In the genomic region with DNA sequence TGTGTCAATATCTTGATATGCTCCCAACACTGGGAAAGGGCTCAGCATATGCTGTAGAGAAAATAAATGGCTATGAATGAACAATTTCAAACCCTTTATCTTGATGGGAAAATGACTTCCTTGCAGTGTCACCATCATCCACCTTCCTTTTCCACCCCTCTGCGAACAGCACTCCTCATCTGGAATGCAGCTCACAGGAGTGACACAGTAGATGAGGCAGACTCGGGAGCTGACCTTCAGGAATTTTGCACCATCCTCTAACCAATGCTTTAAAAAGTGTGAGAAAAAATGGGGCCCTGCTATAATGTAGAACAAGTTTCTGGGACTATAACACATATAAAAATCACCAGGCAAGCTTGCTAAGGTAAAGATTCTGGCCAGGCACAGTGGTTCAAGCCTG, we compare ENCODE assay signal across 26 cellular contexts.
"Had no signal": no experiment of that assay in that cellular context is flagged by ENCODE, and none has a peak within 500 bp of the region (broad histone marks: within the 10 kb centered on the region; RNA-seq: fewer than 3 reads in every experiment).

No MANE protein-coding gene starts in this region.

- H3K9ac ChIP-seq: parathyroid adenoma had no signal

- H3K36me3 ChIP-seq: right atrium auricular region, tibial nerve had no signal

- H3K9me3 ChIP-seq: right atrium auricular region, tibial nerve had no signal

- H3K27ac Mint-ChIP-seq: activated CD4-positive, alpha-beta T cell treated with anti-CD3 and anti-CD28 coated beads, Interleukin-2, amount 10 ng/mL, durations not matched to agents 7 days and 5 days; activated CD8-positive, alpha-beta T cell treated with anti-CD3 and anti-CD28 coated beads for 36 hours; activated naive CD4-positive, alpha-beta T cell treated with anti-CD3 and anti-CD28 coated beads, Interleukin-2, amount 50 U/mL, for 72 hours; activated T-cell treated with anti-CD3 and anti-CD28 coated beads, Interleukin-2, amount 50 U/mL, for 72 hours; naive thymus-derived CD8-positive, alpha-beta T cell; T-helper 17 cell; WTC11 had no signal

- H3K36me3 Mint-ChIP-seq: activated naive CD4-positive, alpha-beta T cell treated with anti-CD3 and anti-CD28 coated beads, Interleukin-2, amount 50 U/mL, for 72 hours; naive thymus-derived CD8-positive, alpha-beta T cell; WTC11 had no signal

- DNase-seq: activated CD4-positive, alpha-beta T cell treated with anti-CD3 and anti-CD28 coated beads for 1 hour; activated CD4-positive, alpha-beta T cell treated with anti-CD3 and anti-CD28 coated beads, Interleukin-2, amount 10 ng/mL, durations not matched to agents 7 days and 5 days; activated CD8-positive, alpha-beta T cell treated with anti-CD3 and anti-CD28 coated beads for 36 hours; activated naive CD4-positive, alpha-beta T cell; activated T-cell treated with anti-CD3 and anti-CD28 coated beads for 4 hours; activated T-cell treated with anti-CD3 and anti-CD28 coated beads, Interleukin-2, amount 50 U/mL, for 72 hours; effector CD8-positive, alpha-beta T cell; glutamatergic neuron; left colon; naive thymus-derived CD8-positive, alpha-beta T cell; nucleus accumbens; stimulated activated CD4-positive, alpha-beta T cell treated with anti-CD3 and anti-CD28 coated beads, Interleukin-15, amount 100 ng/mL, for 24 hours; stimulated activated CD4-positive, alpha-beta T cell treated with anti-CD3 and anti-CD28 coated beads, Interleukin-2, amount 100 ng/mL, for 24 hours; stimulated activated naive CD4-positive, alpha-beta T cell treated with Interleukin-2 at 50 U/mL for 16 hours; T-helper 17 cell; T1000 had no signal

- H3K79me2 ChIP-seq: hepatocyte, parathyroid adenoma had no signal

- H3K4me1 ChIP-seq: parathyroid adenoma, right atrium auricular region, tibial nerve had no signal

- ATAC-seq: activated CD8-positive, alpha-beta T cell treated with anti-CD3 and anti-CD28 coated beads for 36 hours; activated naive CD4-positive, alpha-beta T cell treated with anti-CD3 and anti-CD28 coated beads, Interleukin-2, amount 50 U/mL, for 72 hours; activated T-cell treated with anti-CD3 and anti-CD28 coated beads, Interleukin-2, amount 50 U/mL, for 72 hours; left colon; naive thymus-derived CD8-positive, alpha-beta T cell; T-helper 17 cell; WTC11 had no signal

- H3K27me3 ChIP-seq: hepatocyte, right atrium auricular region, tibial nerve had no signal

- H3K4me3 Mint-ChIP-seq: activated CD4-positive, alpha-beta T cell treated with anti-CD3 and anti-CD28 coated beads, Interleukin-2, amount 10 ng/mL, durations not matched to agents 7 days and 5 days; activated CD8-positive, alpha-beta T cell treated with anti-CD3 and anti-CD28 coated beads for 36 hours; activated T-cell treated with anti-CD3 and anti-CD28 coated beads, Interleukin-2, amount 50 U/mL, for 72 hours; naive thymus-derived CD8-positive, alpha-beta T cell; neural crest cell; T-helper 17 cell; WTC11 had no signal

- H3K4me3 ChIP-seq: hepatocyte, right atrium auricular region, tibial nerve had no signal

- H2AFZ ChIP-seq: hepatocyte, parathyroid adenoma had no signal

- H3K4me2 ChIP-seq: hepatocyte had no signal

- FAIRE-seq: colon, frontal cortex, keratinocyte had no signal

- H3K27ac ChIP-seq: hepatocyte, parathyroid adenoma, right atrium auricular region, tibial nerve had no signal

- H3K4me1 Mint-ChIP-seq: activated CD4-positive, alpha-beta T cell treated with anti-CD3 and anti-CD28 coated beads, Interleukin-2, amount 10 ng/mL, durations not matched to agents 7 days and 5 days; naive thymus-derived CD8-positive, alpha-beta T cell; T-helper 17 cell had no signal

- H3K9me3 Mint-ChIP-seq: activated CD4-positive, alpha-beta T cell treated with anti-CD3 and anti-CD28 coated beads, Interleukin-2, amount 10 ng/mL, durations not matched to agents 7 days and 5 days; activated CD8-positive, alpha-beta T cell treated with anti-CD3 and anti-CD28 coated beads for 36 hours; activated naive CD4-positive, alpha-beta T cell treated with anti-CD3 and anti-CD28 coated beads, Interleukin-2, amount 50 U/mL, for 72 hours; activated T-cell treated with anti-CD3 and anti-CD28 coated beads, Interleukin-2, amount 50 U/mL, for 72 hours; naive thymus-derived CD8-positive, alpha-beta T cell; neural crest cell; WTC11 had no signal
